In the genomic region with DNA sequence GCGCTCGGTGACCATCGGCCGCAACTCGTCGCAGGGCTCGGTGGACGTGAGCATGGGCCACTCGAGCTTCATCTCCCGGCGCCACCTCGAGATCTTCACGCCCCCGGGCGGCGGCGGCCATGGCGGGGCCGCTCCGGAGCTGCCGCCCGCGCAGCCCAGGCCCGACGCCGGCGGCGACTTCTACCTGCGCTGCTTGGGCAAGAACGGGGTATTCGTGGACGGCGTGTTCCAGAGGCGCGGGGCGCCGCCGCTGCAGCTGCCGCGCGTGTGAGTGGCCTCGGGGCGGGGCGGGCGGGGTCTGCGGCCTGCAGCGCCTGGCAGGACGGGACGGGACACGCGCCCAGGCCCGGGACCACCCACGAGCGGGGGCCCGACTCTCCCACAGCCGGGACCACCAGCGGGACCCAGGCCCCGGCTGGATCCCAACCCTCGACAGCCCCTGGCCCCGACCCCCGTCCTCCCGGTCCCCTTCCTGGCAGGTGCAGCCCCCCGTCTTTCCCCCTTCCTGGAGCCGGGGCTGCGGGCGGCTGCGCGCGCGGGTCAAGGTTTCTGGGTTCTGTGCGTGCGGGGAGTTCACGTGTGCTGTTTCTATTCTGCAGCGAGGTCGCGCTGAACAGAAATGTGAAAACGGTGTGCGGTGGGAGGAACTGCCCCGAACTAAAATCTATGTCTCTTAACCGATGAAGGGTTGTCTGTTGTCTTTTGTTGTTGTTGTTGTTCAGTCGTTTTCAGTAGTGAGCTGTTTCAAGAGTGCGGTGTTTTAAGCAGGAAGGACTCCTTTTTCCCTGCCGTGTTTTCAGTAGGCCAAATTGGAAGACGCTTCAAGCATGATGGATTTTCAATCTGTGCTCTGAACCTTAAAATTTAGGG, we compare ENCODE assay signal across 8 cellular contexts. TPM values are rescaled to one million over a fixed set of nuclear protein-coding genes. Genes with fewer than 3 reads are reported as not detected.
DNase-seq lines count a peak whose midpoint lies in the region; ATAC-seq and TF ChIP-seq lines count a peak whose summit lies in the region.

No MANE protein-coding gene starts in this region.

- no peak overlapping the region for H2AFZ ChIP-seq in PC-3 (ENCODE audit: low read length)

- no TSS peak for BruUV-seq in PC-3 (replicated peaks; lab: Mats Ljungman, UMichigan)

- DNase-seq in PC-3 (peak; percentile 10), left ventricle myocardium inferior (peak; percentile 20), renal cortical epithelial cell (ENCODE audit: low read depth) (peak; percentile 30), NCI-H2081 (lab: John Stamatoyannopoulos, UW) (no peak), SK-N-DZ (ENCODE audit: low spot score) (no peak)

- peaks cover 18% of the 10 kb centered on the region; the same call in 1 of the 2 replicates for H3K36me3 ChIP-seq in BLaER1
- H3K36me3 ChIP-seq in PC-3 (ENCODE audit: low read depth, low read length) = no peaks in the 10 kb centered on the region
- H3K36me3 ChIP-seq in left ventricle myocardium inferior = no peaks in the 10 kb centered on the region

- POLR2A ChIA-PET in PC-3 (lab: Charles Lee; ENCODE audit: unreplicated experiment) = interaction anchor here (0.6 kb wide), 1 partner anchor 103 kb away, joined by 3 read pairs; no protein-coding TSS in a partner anchor

- H3K4me1 Mint-ChIP-seq in activated naive CD4-positive, alpha-beta T cell treated with anti-CD3 and anti-CD28 coated beads, Interleukin-2, amount 50 U/mL, for 24 hours = peaks cover 28% of the 10 kb centered on the region

- no peaks in the 10 kb centered on the region for H3F3A ChIP-seq in PC-3 (ENCODE audit: low read length, unreplicated experiment)

- H3K4me2 ChIP-seq in BLaER1 (peak overlapping the region; percentile 79), PC-3 (ENCODE audit: low read length) (peak overlapping the region; percentile 86)

- intact Hi-C loops in PC-3 (cut with micrococcal nuclease) = loop anchor here (10.0 kb wide), 1 partner anchor 165 kb away; a partner anchor contains a TSS
- intact Hi-C loops in left ventricle myocardium inferior (cut with micrococcal nuclease) = no loop called here

- TF ChIP-seq CTCF in PC-3 (conservative IDR thresholded peaks at IDR 0.05; ENCODE audit: low read depth, low read length) = no peak
- TF ChIP-seq CTCF in left ventricle myocardium inferior (IDR thresholded peaks at IDR 0.05; ENCODE audit: borderline replicate concordance) = no peak

- H3K36me3 Mint-ChIP-seq in activated naive CD4-positive, alpha-beta T cell treated with anti-CD3 and anti-CD28 coated beads, Interleukin-2, amount 50 U/mL, for 24 hours = peaks cover 9% of the 10 kb centered on the region

- H3K27me3 Mint-ChIP-seq in activated naive CD4-positive, alpha-beta T cell treated with anti-CD3 and anti-CD28 coated beads, Interleukin-2, amount 50 U/mL, for 24 hours = no peaks in the 10 kb centered on the region

- no peaks in the 10 kb centered on the region for H3K9me2 ChIP-seq in PC-3 (replicated peaks; ENCODE audit: low read length)

- H3K27ac ChIP-seq in BLaER1 = peak overlapping the region; percentile 94
- H3K27ac ChIP-seq in PC-3 (ENCODE audit: low read length) = 0 out of 2 replicates have a peak overlapping the region, but pooled peaks have one; percentile 0
- H3K27ac ChIP-seq in left ventricle myocardium inferior (replicated peaks) = peak overlapping the region; percentile 92

- H3K4me1 ChIP-seq in BLaER1 = peaks cover 48% of the 10 kb centered on the region
- peaks cover 16% of the 10 kb centered on the region for H3K4me1 ChIP-seq in PC-3 (ENCODE audit: insufficient read depth, low read length)
- peaks cover 50% of the 10 kb centered on the region for H3K4me1 ChIP-seq in left ventricle myocardium inferior

- H3K9me3 ChIP-seq in BLaER1 = no peaks in the 10 kb centered on the region
- H3K9me3 ChIP-seq in PC-3 (ENCODE audit: low read length) = no peaks in the 10 kb centered on the region
- no peaks in the 10 kb centered on the region for H3K9me3 ChIP-seq in left ventricle myocardium inferior (replicated peaks)

- ATAC-seq in GM21360 (IDR thresholded peaks at IDR 0.05; ENCODE audit: unreplicated experiment) (peak; percentile 17), PC-3 (no peak; the same call in 1 of the 2 replicates)

- peak overlapping the region; percentile 87 for H3K4me3 ChIP-seq in BLaER1
- peak overlapping the region; percentile 78 for H3K4me3 ChIP-seq in PC-3 (ENCODE audit: low read length)
- H3K4me3 ChIP-seq in left ventricle myocardium inferior = peak overlapping the region; percentile 96

- peaks cover 55% of the 10 kb centered on the region for H3K79me2 ChIP-seq in PC-3 (ENCODE audit: low read length)

- peaks cover 52% of the 10 kb centered on the region for H4K20me1 ChIP-seq in BLaER1
- peaks cover 36% of the 10 kb centered on the region for H4K20me1 ChIP-seq in PC-3 (ENCODE audit: low read length)

- H3K4me3 Mint-ChIP-seq in activated naive CD4-positive, alpha-beta T cell treated with anti-CD3 and anti-CD28 coated beads, Interleukin-2, amount 50 U/mL, for 24 hours = peak overlapping the region; percentile 99

- H3K9ac ChIP-seq in BLaER1 = peak overlapping the region; percentile 91
- H3K9ac ChIP-seq in PC-3 (ENCODE audit: low read length) = peak overlapping the region; percentile 67

- CTCF ChIA-PET in PC-3 (lab: Charles Lee) = no interaction called here

- H3K27ac Mint-ChIP-seq in activated naive CD4-positive, alpha-beta T cell treated with anti-CD3 and anti-CD28 coated beads, Interleukin-2, amount 50 U/mL, for 24 hours = peak overlapping the region; percentile 98

- no peaks in the 10 kb centered on the region for H3K9me3 Mint-ChIP-seq in activated naive CD4-positive, alpha-beta T cell treated with anti-CD3 and anti-CD28 coated beads, Interleukin-2, amount 50 U/mL, for 24 hours

- H3K27me3 ChIP-seq in BLaER1 = no peaks in the 10 kb centered on the region
- no peaks in the 10 kb centered on the region for H3K27me3 ChIP-seq in PC-3 (ENCODE audit: low read length)
- no peaks in the 10 kb centered on the region for H3K27me3 ChIP-seq in left ventricle myocardium inferior (ENCODE audit: low read depth)

RNA-seq across cellular contexts. Expression of a gene that starts 0.7 kb away (rescaled TPM):
- 60.5 and 71.0 TPM in 2 replicates for total RNA-seq in PC-3 (2014; rRNA removed)
- 41.6 TPM for total RNA-seq in left ventricle myocardium inferior
- 20.1 and 35.5 TPM in 2 replicates for total RNA-seq in renal cortical epithelial cell
- 44.6 and 50.7 TPM in 2 replicates for polyA plus RNA-seq in SK-N-DZ (2014; cell fraction: cytosol; rRNA removed)
- polyA plus RNA-seq in SK-N-DZ (2014; cell fraction: nucleus; rRNA removed) = 43.3 and 51.3 TPM in 2 replicates

Comparison
In these comparisons a context has a peak if more than half of its experiments do, and no peak if none do; other contexts are left out.
1. H3K27ac ChIP-seq: peak in every context shown above with its lines; median percentile 94 in BLaER1; 92 in left ventricle myocardium inferior; 0 in PC-3.
2. DNase-seq: peak in PC-3 (single experiment), left ventricle myocardium inferior (single experiment) and renal cortical epithelial cell (single experiment); none in NCI-H2081 (0 of 2) and SK-N-DZ (single experiment).
3. Peak in every context shown above with its lines, with median percentiles within 50 percentile points of each other: H3K4me3 ChIP-seq.